8 cellular contexts compared by ENCODE assay signal in genomic region chr7:108525985-108526767, GRCh38. TPM values are rescaled to one million over a fixed set of nuclear protein-coding genes. Genes with fewer than 3 reads are reported as not detected.
A peak's percentile ranks its signal among the peaks of the same experiment; 100 is the strongest.
DNase-seq lines count a peak whose midpoint lies in the region; ATAC-seq and TF ChIP-seq lines count a peak whose summit lies in the region.

PNPLA8 (minus strand) TSS chr7:108526135; CDS start chr7:108515491, 10,644 bp downstream.

- peak; percentile 91 for DNase-seq in CMK (ENCODE audit: low read depth)
- peak; percentile 92 for DNase-seq in GM20000 (ENCODE audit: low spot score)
- peak; percentile 100 for DNase-seq in HT-29 (ENCODE audit: low spot score)
- peak; percentile 91 to 96 for DNase-seq in NOMO-1 (lab: John Stamatoyannopoulos, UW; ENCODE audit: unreplicated experiment in 2 of 2)
- peak; percentile 100 for DNase-seq in effector CD8-positive, alpha-beta T cell (lab: John Stamatoyannopoulos, UW)
- peak; percentile 100 for DNase-seq in lung (ENCODE audit: low spot score)
- DNase-seq in stimulated activated CD4-positive, alpha-beta T cell treated with anti-CD3 and anti-CD28 coated beads, TNF-alpha, amount 100 ng/mL, for 4 hours (ENCODE audit: low read depth in 3 of 3): peak; percentile 99 to 100 (median 100)

- TF ChIP-seq CTCF in GM20000 (IDR thresholded peaks at IDR 0.05; ENCODE audit: extremely low read depth, missing control alignments) (no peak), lung (IDR thresholded peaks at IDR 0.05; ENCODE audit: control extremely low read depth, extremely low read depth) (no peak)

- POLR2A ChIA-PET in activated CD8-positive, alpha-beta memory T cell treated with anti-CD3 and anti-CD28 coated beads for 36 hours (lab: Charles Lee): interaction anchor here (1.2 to 3.4 kb wide), 2 partner anchors 43 to 46 kb away, joined by 3 to 39 read pairs; partner anchors contain the start of genes DNAJB9 and THAP5

- H3K27me3 ChIP-seq in lung (ENCODE audit: control insufficient read depth, insufficient read depth): no peaks in the 10 kb centered on the region

- ATAC-seq in lung (ENCODE audit: insufficient read depth, low FRiP score): peak; percentile 95

- H3K4me1 ChIP-seq in lung (ENCODE audit: control insufficient read depth in 2 of 2, insufficient read depth in 2 of 2, low read length in 2 of 2): peaks cover 4 to 14% of the 10 kb centered on the region in 2 donors

- 0% methylated on average over 60 to 64 of the region's 64 CpGs for WGBS in lung, 2 donors

- CTCF ChIA-PET in activated CD8-positive, alpha-beta memory T cell treated with anti-CD3 and anti-CD28 coated beads for 36 hours (lab: Charles Lee): no interaction called here

- H3K4me3 ChIP-seq in lung: peak within 1 kb of the TSS; percentile 72

- no peaks in the 10 kb centered on the region for H3K36me3 ChIP-seq in lung (ENCODE audit: control insufficient read depth in 2 of 2, insufficient read depth in 2 of 2, low read length in 2 of 2)

- no peaks in the 10 kb centered on the region for H3K9me3 ChIP-seq in lung (ENCODE audit: control insufficient read depth in 2 of 2, insufficient read depth in 1 of 2, low read length in 1 of 2)

- H3K27ac ChIP-seq in lung (ENCODE audit: low read depth in 1 of 2, low read length in 1 of 2): peak within 1 kb of the TSS; percentile 97 to 99

RNA-seq across cellular contexts. Expression of gene PNPLA8, which starts in this region (rescaled TPM):
- total RNA-seq in HT-29 (2014; rRNA removed; shearing (Covaris generic)): 10.9 and 18.9 TPM in 2 replicates
- total RNA-seq in activated CD8-positive, alpha-beta memory T cell treated with anti-CD3 and anti-CD28 coated beads for 36 hours: 10 to 100 TPM; 16.9 to 17.6 TPM
- total RNA-seq in lung: 10 to 100 TPM; 24.6 to 49.7 TPM
- polyA plus RNA-seq in lung: 10 to 100 TPM; 14.2 to 26.3 TPM

Comparison
In these comparisons a context has a peak if more than half of its experiments do, and no peak if none do; other contexts are left out.
1. Peak in every context shown above with its lines: DNase-seq, ATAC-seq, H3K4me3 ChIP-seq and H3K27ac ChIP-seq.